ENCODE assay signal across 9 cellular contexts in genomic region chr4:92387459-92388069, GRCh38.
A peak's percentile ranks its signal among the peaks of the same experiment; 100 is the strongest.
DNase-seq lines count a peak whose midpoint lies in the region; ATAC-seq, FAIRE-seq and TF ChIP-seq lines count a peak whose summit lies in the region.
"Had no signal": no experiment of that assay in that cellular context is flagged by ENCODE, and none has a peak within 500 bp of the region (broad histone marks: within the 10 kb centered on the region; RNA-seq: fewer than 3 reads in every experiment).

No MANE protein-coding gene starts in this region.

- ATAC-seq in heart left ventricle (peak in 3 of 4 donors; percentile 39 to 60 (median 56)), HG02623 (IDR thresholded peaks at IDR 0.05; ENCODE audit: unreplicated experiment) (peak; percentile 83), GM12878 (peak; percentile 85)

- no peaks in the 10 kb centered on the region for H3K9me3 ChIP-seq in heart left ventricle
- no peaks in the 10 kb centered on the region for H3K9me3 ChIP-seq in right atrium auricular region
- H3K9me3 ChIP-seq in GM12878 (replicated peaks; ENCODE audit: control insufficient read depth, insufficient read depth, low read length), result no peaks in the 10 kb centered on the region

- TF ChIP-seq EP300 in GM12878 (IDR thresholded peaks at IDR 0.05; ENCODE audit: borderline replicate concordance in 1 of 2, control insufficient read depth in 1 of 2, low read depth in 2 of 2, low read length in 2 of 2), result no peak

- POLR2A ChIA-PET in GM12878 (lab: Charles Lee), result no interaction called here

- TF ChIP-seq RAD21 in GM12878 (IDR thresholded peaks at IDR 0.05; ENCODE audit: insufficient read depth, low read depth, low read length), result peak; percentile 34; the same call in 1 of the 2 replicates

- no peak overlapping the region for H2AFZ ChIP-seq in GM12878 (ENCODE audit: control insufficient read depth, low read depth, low read length)

- no peaks in the 10 kb centered on the region for H3K27me3 ChIP-seq in heart left ventricle
- no peaks in the 10 kb centered on the region for H3K27me3 ChIP-seq in right atrium auricular region
- H3K27me3 ChIP-seq in GM12878 (replicated peaks in 1 of 2; ENCODE audit: control insufficient read depth in 2 of 2, insufficient read depth in 2 of 2, low read length in 1 of 2), result no peaks in the 10 kb centered on the region

- in situ Hi-C loops in GM12878 (cut with MboI), result loop anchor here (25.0 kb wide), 2 partner anchors 1275 to 1975 kb away; no protein-coding TSS in a partner anchor

- intact Hi-C loops in heart left ventricle (cut with DNase I), result loop anchor here in 6 of 10 donors (5.0 to 10.0 kb wide), 5 partner anchors 83 to 1970 kb away; partner anchors contain the start of gene GRID2 (in 1 of the 6)
- intact Hi-C loops in GM12878 (cut with micrococcal nuclease; ENCODE audit: unreplicated experiment), result loop anchor here (1.0 to 10.0 kb wide), 2 partner anchors 1274 to 1973 kb away; no protein-coding TSS in a partner anchor

- H3K4me1 ChIP-seq in heart left ventricle (no peaks in the 10 kb centered on the region), right atrium auricular region (no peaks in the 10 kb centered on the region), GM12878 (ENCODE audit: control insufficient read depth, insufficient read depth, low read length) (no peaks in the 10 kb centered on the region)

- TF ChIP-seq POLR2A in heart left ventricle (IDR thresholded peaks at IDR 0.05), result no peak
- no peak for TF ChIP-seq POLR2A in GM12878 (IDR thresholded peaks at IDR 0.05; ENCODE audit: low read depth, low read length)

- no peaks in the 10 kb centered on the region for H4K20me1 ChIP-seq in GM12878 (ENCODE audit: control insufficient read depth, insufficient read depth)

- TF ChIP-seq CTCF in heart left ventricle (IDR thresholded peaks at IDR 0.05) (peak in 11 of 12 donors; percentile 35 to 62 (median 48)), right atrium auricular region (IDR thresholded peaks at IDR 0.05) (peak in 1 of 2 donors; percentile 64), GM12878 (IDR thresholded peaks at IDR 0.05 in 2 of 3, conservative IDR thresholded peaks at IDR 0.05 in 1 of 3; ENCODE audit: control insufficient read depth in 2 of 3, extremely low read depth in 1 of 3, insufficient read depth in 1 of 3, low read depth in 3 of 3, low read length in 3 of 3) (peak; percentile 47 to 55 (median 53); a peak in 5 of 6 replicates)

- 90 to 97% (median 96%) methylated on average over 1 of the region's 1 CpG for WGBS in heart left ventricle, 4 donors
- 41% methylated on average over 1 of the region's 1 CpG for WGBS in GM12878 (ENCODE audit: insufficient coverage, insufficient replicate concordance, low lambda C conversion rate, missing lambda C conversion rate)

- FAIRE-seq in GM12878 (lab: Jason Lieb, UNC), result peak; percentile 54
- FAIRE-seq: colon had no signal

- RAD21 ChIA-PET in GM12878 (lab: Charles Lee; ENCODE audit: unreplicated experiment), result interaction anchor here (0.8 to 1.7 kb wide), 3 partner anchors 12 to 1274 kb away, joined by 3 to 5 read pairs (median 3); no protein-coding TSS in a partner anchor

- CTCF ChIA-PET in GM12878 (lab: Yijun Ruan, JAX), result interaction anchor here (0.7 to 3.5 kb wide), 7 partner anchors 11 to 1968 kb away, joined by 3 to 20 read pairs (median 6); no protein-coding TSS in a partner anchor

- H3K4me3 ChIP-seq in heart left ventricle (no peak overlapping the region), right atrium auricular region (no peak overlapping the region), GM12878 (no peak overlapping the region)

- no peak overlapping the region for H3K4me2 ChIP-seq in GM12878 (ENCODE audit: control insufficient read depth, insufficient read depth)

- no TSS peak for BruUV-seq in GM12878 (replicated peaks; lab: Mats Ljungman, UMichigan)

- no peak overlapping the region for H3K9ac ChIP-seq in GM12878 (ENCODE audit: control insufficient read depth, insufficient read depth, low read length)

- no peaks in the 10 kb centered on the region for H3K79me2 ChIP-seq in GM12878 (ENCODE audit: control insufficient read depth, insufficient read depth, low read length)

- H3K27ac ChIP-seq in heart left ventricle (no peak overlapping the region), right atrium auricular region (no peak overlapping the region), GM12878 (ENCODE audit: control insufficient read depth, insufficient read depth) (no peak overlapping the region)

- H3K36me3 ChIP-seq in heart left ventricle (no peaks in the 10 kb centered on the region), right atrium auricular region (no peaks in the 10 kb centered on the region), GM12878 (ENCODE audit: control insufficient read depth in 2 of 2, insufficient read depth in 2 of 2, low read length in 1 of 2) (no peaks in the 10 kb centered on the region)

- DNase-seq in heart left ventricle (no peak), right atrium auricular region (ENCODE audit: low spot score) (no peak), NCI-H1694 (lab: John Stamatoyannopoulos, UW) (peak; percentile 33), GM12878 (ENCODE audit: low read depth, low spot score) (peak; percentile 4), left kidney (ENCODE audit: low read depth, low spot score) (peak; percentile 69), DMS79 treated with DMSO at 0.1 percent for 48 hours (lab: John Stamatoyannopoulos, UW) (no peak)
- DNase-seq in activated CD8-positive, alpha-beta memory T cell treated with anti-CD3 and anti-CD28 coated beads, Interleukin-2, amount 50 U/mL, for 48 hours, result no peak

- SMC1A ChIA-PET in GM12878 (lab: Charles Lee; ENCODE audit: uncharacterized antibody, unreplicated experiment), result interaction anchor here (0.7 to 2.4 kb wide), 6 partner anchors 11 to 1969 kb away, joined by 3 to 8 read pairs (median 6); no protein-coding TSS in a partner anchor

TF ChIP-seq in GM12878, 131 proteins besides CTCF, POLR2A, EP300 and RAD21:
- TF ChIP-seq SMC3 (IDR thresholded peaks at IDR 0.05; ENCODE audit: borderline replicate concordance, low read length) (peak; percentile 58), SPI1 (IDR thresholded peaks at IDR 0.05; ENCODE audit: borderline replicate concordance, insufficient read depth, low read depth, low read length) (peak; percentile 37; the same call in 1 of the 2 replicates), YY1 (IDR thresholded peaks at IDR 0.05; ENCODE audit: low read depth, low read length) (peak; percentile 41; the same call in 1 of the 2 replicates), RELB (IDR thresholded peaks at IDR 0.05; ENCODE audit: low read depth) (no peak)
- TF ChIP-seq, protein P1, sequence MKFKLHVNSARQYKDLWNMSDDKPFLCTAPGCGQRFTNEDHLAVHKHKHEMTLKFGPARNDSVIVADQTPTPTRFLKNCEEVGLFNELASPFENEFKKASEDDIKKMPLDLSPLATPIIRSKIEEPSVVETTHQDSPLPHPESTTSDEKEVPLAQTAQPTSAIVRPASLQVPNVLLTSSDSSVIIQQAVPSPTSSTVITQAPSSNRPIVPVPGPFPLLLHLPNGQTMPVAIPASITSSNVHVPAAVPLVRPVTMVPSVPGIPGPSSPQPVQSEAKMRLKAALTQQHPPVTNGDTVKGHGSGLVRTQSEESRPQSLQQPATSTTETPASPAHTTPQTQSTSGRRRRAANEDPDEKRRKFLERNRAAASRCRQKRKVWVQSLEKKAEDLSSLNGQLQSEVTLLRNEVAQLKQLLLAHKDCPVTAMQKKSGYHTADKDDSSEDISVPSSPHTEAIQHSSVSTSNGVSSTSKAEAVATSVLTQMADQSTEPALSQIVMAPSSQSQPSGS (IDR thresholded peaks at IDR 0.05; ENCODE audit: low read length), result no peak

Comparison
In these comparisons a context has a peak if more than half of its experiments do, and no peak if none do; other contexts are left out.
1. DNase-seq: peak in NCI-H1694 (single experiment), GM12878 (single experiment) and left kidney (single experiment); none in heart left ventricle (0 of 5), right atrium auricular region (single experiment), DMS79 treated with DMSO at 0.1 percent for 48 hours (single experiment) and activated CD8-positive, alpha-beta memory T cell treated with anti-CD3 and anti-CD28 coated beads, Interleukin-2, amount 50 U/mL, for 48 hours (single experiment).
2. Peak in every context shown above with its lines, with median percentiles within 50 percentile points of each other: ATAC-seq.